In genomic region chr4:17809667-17810066, GRCh38 we compare ENCODE assay signal across 8 cellular contexts. TPM values are rescaled to one million over a fixed set of nuclear protein-coding genes. Genes with fewer than 3 reads are reported as not detected.
DNase-seq lines count a peak whose midpoint lies in the region; ATAC-seq, FAIRE-seq and TF ChIP-seq lines count a peak whose summit lies in the region.

No MANE protein-coding gene starts in this region.

- intact Hi-C loops in activated B cell treated with CpG ODN at 0.5 μM for 24 hours (cut with micrococcal nuclease) (loop anchor here (1.0 to 5.0 kb wide), 7 partner anchors 173 to 1582 kb away; partner anchors contain the start of genes LAP3, LCORL, MED28 and TAPT1), right cardiac atrium (cut with DNase I) (loop anchor here in 2 of 4 donors (10.0 kb wide), 3 partner anchors 205 to 555 kb away; partner anchors contain the start of gene LCORL (in 1 of the 2))

- H3K36me3 Mint-ChIP-seq in activated B cell treated with CpG ODN at 0.5 μM for 24 hours (ENCODE audit: low read depth) = peaks cover 28% of the 10 kb centered on the region

- TF ChIP-seq CTCF in HL-60 (IDR thresholded peaks at IDR 0.05; ENCODE audit: insufficient read depth, low read length) (no peak), activated B cell treated with CpG ODN at 0.5 μM for 24 hours (IDR thresholded peaks at IDR 0.05) (no peak)

- no peaks in the 10 kb centered on the region for H3K36me3 ChIP-seq in small intestine (ENCODE audit: control insufficient read depth in 2 of 2, insufficient read depth in 2 of 2, low read length in 2 of 2)

- 3% methylated on average over 7 of the region's 7 CpGs for WGBS in right cardiac atrium
- WGBS in small intestine, 3 donors = 1% methylated on average over 7 of the region's 7 CpGs

- no peaks in the 10 kb centered on the region for H3K9me3 Mint-ChIP-seq in activated B cell treated with CpG ODN at 0.5 μM for 24 hours

- peak overlapping the region; percentile 96 for H3K4me3 Mint-ChIP-seq in activated B cell treated with CpG ODN at 0.5 μM for 24 hours

- H3K27ac ChIP-seq in HL-60 (replicated peaks) (peak overlapping the region; percentile 99), right cardiac atrium (ENCODE audit: low read length) (peak overlapping the region; percentile 23), small intestine (ENCODE audit: low read depth in 1 of 2, low read length in 1 of 2) (peak overlapping the region in 1 of 2 donors; percentile 99)

- peak overlapping the region; percentile 82 for H3K4me3 ChIP-seq in HL-60 (replicated peaks; ENCODE audit: insufficient read depth, low read length)
- peak overlapping the region; percentile 72 for H3K4me3 ChIP-seq in right cardiac atrium (ENCODE audit: low read length)
- peak overlapping the region; percentile 62 to 80 for H3K4me3 ChIP-seq in small intestine (ENCODE audit: low read depth in 1 of 2, low read length in 2 of 2)

- H3K4me1 ChIP-seq in right cardiac atrium (ENCODE audit: control insufficient read depth, insufficient read depth, low read length) (peaks cover 2% of the 10 kb centered on the region), small intestine (ENCODE audit: control insufficient read depth in 2 of 2, insufficient read depth in 1 of 2, low read depth in 1 of 2, low read length in 1 of 2) (peaks cover 0 to 7% of the 10 kb centered on the region in 2 donors)

- H3K9me3 ChIP-seq in right cardiac atrium (ENCODE audit: control insufficient read depth, low read length) = no peaks in the 10 kb centered on the region
- no peaks in the 10 kb centered on the region for H3K9me3 ChIP-seq in small intestine (ENCODE audit: control insufficient read depth, low read depth)

- H3K27me3 ChIP-seq in HL-60 (ENCODE audit: insufficient read depth, poor library complexity, severe bottlenecking) (no peaks in the 10 kb centered on the region), right cardiac atrium (ENCODE audit: control insufficient read depth, insufficient read depth) (no peaks in the 10 kb centered on the region), small intestine (ENCODE audit: control insufficient read depth in 2 of 2, insufficient read depth in 2 of 2, low read length in 2 of 2) (no peaks in the 10 kb centered on the region)

- DNase-seq in HL-60 (ENCODE audit: low read depth in 1 of 2, low spot score in 1 of 2) = no peak
- no peak for DNase-seq in activated B cell treated with CpG ODN at 0.5 μM for 24 hours
- no peak for DNase-seq in right cardiac atrium
- DNase-seq in small intestine = peak; percentile 9
- no peak for DNase-seq in hepatic stellate cell (ENCODE audit: low spot score)
- no peak for DNase-seq in HuH-7.5 (ENCODE audit: low spot score)
- DNase-seq in NCI-H2171 treated with DMSO at 0.1 percent for 48 hours (lab: John Stamatoyannopoulos, UW) = no peak
- no peak for DNase-seq in H4 (ENCODE audit: low spot score)

- POLR2A ChIA-PET in activated B cell treated with CpG ODN at 0.5 μM for 24 hours (lab: Charles Lee) = interaction anchor here (0.6 to 2.2 kb wide), 4 partner anchors 12 to 261 kb away, joined by 3 to 23 read pairs (median 4); partner anchors contain the start of gene MED28

- peaks cover 57% of the 10 kb centered on the region for H3K4me1 Mint-ChIP-seq in activated B cell treated with CpG ODN at 0.5 μM for 24 hours

- H3K27me3 Mint-ChIP-seq in activated B cell treated with CpG ODN at 0.5 μM for 24 hours = no peaks in the 10 kb centered on the region

- ATAC-seq in activated B cell treated with CpG ODN at 0.5 μM for 24 hours (ENCODE audit: low read depth) (no peak), right cardiac atrium (no peak)

- CTCF ChIA-PET in activated B cell treated with CpG ODN at 0.5 μM for 24 hours (lab: Charles Lee) = interaction anchor here (1.0 to 4.5 kb wide), 7 partner anchors 12 to 784 kb away, joined by 3 to 40 read pairs (median 3); no protein-coding TSS in a partner anchor

- no peak for FAIRE-seq in small intestine (lab: Jason Lieb, UNC)

- H3K27ac Mint-ChIP-seq in activated B cell treated with CpG ODN at 0.5 μM for 24 hours = peak overlapping the region; percentile 96

RNA-seq across cellular contexts. Expression of gene DCAF16, which starts 0.9 kb away (rescaled TPM):
- total RNA-seq in activated B cell treated with CpG ODN at 0.5 μM for 24 hours = 42.9 and 57.2 TPM in 2 replicates
- total RNA-seq in right cardiac atrium = 10 to 100 TPM; 15.5 to 21.7 (median 18.3) TPM
- polyA plus RNA-seq in right cardiac atrium = 9.2 TPM
- 10 to 100 TPM in 1 of 3 donors, 1 to 10 TPM in 2; 3.8 to 12.0 (median 4.9) TPM for polyA plus RNA-seq in small intestine
- 15.6 and 25.7 TPM in 2 replicates for total RNA-seq in H4 (2014; rRNA removed; shearing (Covaris generic))

RNA-seq across cellular contexts. Expression of gene NCAPG, which starts 1.1 kb away (rescaled TPM):
- total RNA-seq in activated B cell treated with CpG ODN at 0.5 μM for 24 hours = 1.1 and 1.5 TPM in 2 replicates
- total RNA-seq in right cardiac atrium = 1 to 10 TPM in 1 of 4 donors, under 1 TPM in 3; 0.17 to 1.3 (median 0.64) TPM
- 0.14 TPM for polyA plus RNA-seq in right cardiac atrium
- polyA plus RNA-seq in small intestine = 10 to 100 TPM in 1 of 3 donors, 1 to 10 TPM in 1, under 1 TPM in 1; 0.54 to 10.5 (median 2.5) TPM
- total RNA-seq in H4 (2014; rRNA removed; shearing (Covaris generic)) = 42.6 and 48.4 TPM in 2 replicates

RNA-seq across cellular contexts. Expression of gene FAM184B, which starts 28.2 kb away (rescaled TPM):
- 0.02 and 0.05 TPM in 2 replicates for total RNA-seq in activated B cell treated with CpG ODN at 0.5 μM for 24 hours
- total RNA-seq in right cardiac atrium = not detected
- 0.05 TPM for polyA plus RNA-seq in right cardiac atrium
- polyA plus RNA-seq in small intestine = under 1 TPM in 1 of 3 donors, not detected in 2; 0.03 TPM
- 0.08 TPM in 1 of 2 replicates, not detected in the other for total RNA-seq in H4 (2014; rRNA removed; shearing (Covaris generic))

Comparison
In these comparisons a context has a peak if more than half of its experiments do, and no peak if none do; other contexts are left out.
1. RNA of gene NCAPG, which starts 1.1 kb away (total RNA-seq): 42.6 to 48.4 TPM in H4; 1.1 to 1.5 TPM in activated B cell treated with CpG ODN at 0.5 μM for 24 hours and 0.17 to 1.3 TPM in right cardiac atrium; every median in the first group is over 10 times any median in the second.
2. Peak in every context shown above with its lines, with median percentiles within 50 percentile points of each other: H3K4me3 ChIP-seq.